19 cellular contexts compared by ENCODE assay signal in the genomic region with DNA sequence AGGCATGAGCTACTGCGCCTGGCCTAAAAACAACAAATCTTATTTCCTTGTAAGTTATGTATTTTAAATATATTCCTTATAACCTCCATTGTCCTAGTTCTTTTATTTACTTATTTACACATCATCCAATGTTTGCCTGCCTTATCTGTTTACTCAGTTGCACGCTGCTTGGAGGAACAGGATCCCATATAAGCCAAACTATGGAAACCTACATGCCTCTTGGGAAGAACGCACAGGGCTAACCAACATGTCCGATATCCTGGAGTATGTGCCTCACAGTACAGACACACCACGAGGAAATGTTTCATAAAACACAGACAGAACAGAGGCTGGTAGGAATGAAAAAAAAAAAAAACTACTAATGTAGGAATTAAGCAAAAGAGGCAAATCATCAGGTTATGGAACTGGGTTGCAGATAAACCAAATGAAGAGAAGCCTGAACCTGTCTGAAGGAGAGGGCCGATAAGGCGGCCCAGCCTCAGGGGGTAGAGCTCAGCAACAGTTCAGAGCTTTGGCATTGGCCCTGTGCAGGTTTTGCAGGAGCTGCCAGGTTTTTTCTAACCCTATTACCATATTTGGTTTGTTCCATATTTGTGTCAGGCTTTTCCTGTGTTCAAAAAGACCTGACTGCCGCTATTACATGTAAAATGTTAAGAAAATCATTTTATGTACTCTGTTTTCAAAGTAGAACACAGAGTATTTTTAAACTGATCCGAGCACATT. TPM values are rescaled to one million over a fixed set of nuclear protein-coding genes. Genes with fewer than 3 reads are reported as not detected.
A peak's percentile ranks its signal among the peaks of the same experiment; 100 is the strongest.
DNase-seq lines count a peak whose midpoint lies in the region; ATAC-seq, FAIRE-seq and TF ChIP-seq lines count a peak whose summit lies in the region.
"Had no signal": no experiment of that assay in that cellular context is flagged by ENCODE, and none has a peak within 500 bp of the region (broad histone marks: within the 10 kb centered on the region; RNA-seq: fewer than 3 reads in every experiment).

No MANE protein-coding gene starts in this region.

- no peaks in the 10 kb centered on the region for H3K27me3 ChIP-seq in CD4-positive, alpha-beta T cell (ENCODE audit: control insufficient read depth, insufficient read depth, low read length)
- H3K27me3 ChIP-seq in keratinocyte (ENCODE audit: control insufficient read depth, extremely low read depth, insufficient read depth, low read length) (no peaks in the 10 kb centered on the region), stomach (no peaks in the 10 kb centered on the region)
- H3K27me3 ChIP-seq: gastrocnemius medialis had no signal

- peak overlapping the region; percentile 90 for H2AFZ ChIP-seq in keratinocyte (ENCODE audit: control insufficient read depth, low read length)

- no peak overlapping the region for H3K9ac ChIP-seq in keratinocyte (ENCODE audit: control insufficient read depth, extremely low read depth, insufficient read depth, low read length)

- peak overlapping the region; percentile 18 for H3K4me2 ChIP-seq in keratinocyte (ENCODE audit: control insufficient read depth, extremely low read depth, insufficient read depth, low read depth, low read length)

- H3K27ac Mint-ChIP-seq in CD4-positive, alpha-beta T cell: no peak overlapping the region
- no peak overlapping the region for H3K27ac Mint-ChIP-seq in activated CD8-positive, alpha-beta memory T cell treated with anti-CD3 and anti-CD28 coated beads, Interleukin-2, amount 10 ng/mL, durations not matched to agents 7 days and 5 days
- H3K27ac Mint-ChIP-seq: activated CD4-positive, alpha-beta T cell treated with anti-CD3 and anti-CD28 coated beads for 36 hours; activated naive CD8-positive, alpha-beta T cell had no signal

- H3K9me1 ChIP-seq in keratinocyte (ENCODE audit: control insufficient read depth, extremely low read depth, insufficient read depth, low read length): peaks cover 3% of the 10 kb centered on the region

- H3K27me3 Mint-ChIP-seq in CD4-positive, alpha-beta T cell: peaks cover 3% of the 10 kb centered on the region
- H3K27me3 Mint-ChIP-seq in activated CD8-positive, alpha-beta memory T cell treated with anti-CD3 and anti-CD28 coated beads, Interleukin-2, amount 10 ng/mL, durations not matched to agents 7 days and 5 days: no peaks in the 10 kb centered on the region
- H3K27me3 Mint-ChIP-seq: activated CD4-positive, alpha-beta T cell treated with anti-CD3 and anti-CD28 coated beads for 36 hours had no signal

- peak; percentile 37 for ATAC-seq in CD4-positive, alpha-beta T cell (ENCODE audit: poor library complexity)
- no peak for ATAC-seq in activated CD8-positive, alpha-beta memory T cell treated with anti-CD3 and anti-CD28 coated beads, Interleukin-2, amount 10 ng/mL, durations not matched to agents 7 days and 5 days
- ATAC-seq in HG02885 (IDR thresholded peaks at IDR 0.05; ENCODE audit: poor library complexity, unreplicated experiment) (no peak), HG02981 (IDR thresholded peaks at IDR 0.05; ENCODE audit: unreplicated experiment) (no peak), GM18502 (IDR thresholded peaks at IDR 0.05; ENCODE audit: poor library complexity, unreplicated experiment) (no peak)
- ATAC-seq: activated CD4-positive, alpha-beta T cell treated with anti-CD3 and anti-CD28 coated beads for 36 hours; stimulated activated naive CD8-positive, alpha-beta T cell treated with anti-CD3 and anti-CD28 coated beads, Interleukin-15, Interleukin-2, amounts not matched to agents 100 U/mL and 50 U/mL, for 24 hours had no signal

- POLR2A ChIA-PET in CD4-positive, alpha-beta T cell (lab: Charles Lee): interaction anchor here (1.4 to 2.3 kb wide), 2 partner anchors 19 to 45 kb away, joined by 3 to 8 read pairs; no protein-coding TSS in a partner anchor

- H3K4me3 ChIP-seq in keratinocyte (ENCODE audit: control insufficient read depth in 2 of 3, extremely low read depth in 1 of 3, insufficient read depth in 2 of 3, low read depth in 1 of 3, low read length in 3 of 3): no peak overlapping the region
- no peak overlapping the region for H3K4me3 ChIP-seq in stomach
- H3K4me3 ChIP-seq: gastrocnemius medialis had no signal

- dilution Hi-C loops in keratinocyte (cut with MboI; ENCODE audit: extremely low pct_ligation_motif_present, low sequenced_read_pairs): no loop called here

- CTCF ChIA-PET in CD4-positive, alpha-beta T cell (lab: Charles Lee): interaction anchor here (0.9 to 1.8 kb wide), 2 partner anchors 12 to 26 kb away, joined by 3 to 4 read pairs; no protein-coding TSS in a partner anchor
- CTCF ChIA-PET in activated CD8-positive, alpha-beta memory T cell treated with anti-CD3 and anti-CD28 coated beads, Interleukin-2, amount 10 ng/mL, durations not matched to agents 7 days and 5 days (lab: Charles Lee): no interaction called here

- H3K36me3 ChIP-seq in keratinocyte (ENCODE audit: control insufficient read depth in 2 of 2, extremely low read depth in 1 of 2, insufficient read depth in 2 of 2, low read length in 2 of 2) (no peaks in the 10 kb centered on the region), stomach (no peaks in the 10 kb centered on the region)
- H3K36me3 ChIP-seq: gastrocnemius medialis had no signal

- H3K79me2 ChIP-seq in keratinocyte (ENCODE audit: control insufficient read depth, insufficient read depth, low read length): no peaks in the 10 kb centered on the region

- no peaks in the 10 kb centered on the region for H3K36me3 Mint-ChIP-seq in CD4-positive, alpha-beta T cell (ENCODE audit: low read depth)
- no peaks in the 10 kb centered on the region for H3K36me3 Mint-ChIP-seq in activated CD8-positive, alpha-beta memory T cell treated with anti-CD3 and anti-CD28 coated beads, Interleukin-2, amount 10 ng/mL, durations not matched to agents 7 days and 5 days
- H3K36me3 Mint-ChIP-seq: activated naive CD8-positive, alpha-beta T cell had no signal

- peak; percentile 55 for FAIRE-seq in keratinocyte (lab: Jason Lieb, UNC)
- FAIRE-seq: D721Med, endometrium had no signal

- no peaks in the 10 kb centered on the region for H3K9me3 Mint-ChIP-seq in CD4-positive, alpha-beta T cell
- H3K9me3 Mint-ChIP-seq in activated CD8-positive, alpha-beta memory T cell treated with anti-CD3 and anti-CD28 coated beads, Interleukin-2, amount 10 ng/mL, durations not matched to agents 7 days and 5 days (ENCODE audit: low read depth): no peaks in the 10 kb centered on the region

- no peak for TF ChIP-seq POLR2A in stomach (IDR thresholded peaks at IDR 0.05)

- no peak overlapping the region for H3K27ac ChIP-seq in CD4-positive, alpha-beta T cell (ENCODE audit: low read depth, low read length)
- H3K27ac ChIP-seq in VCaP: peak overlapping the region; percentile 98
- no peak overlapping the region for H3K27ac ChIP-seq in keratinocyte (ENCODE audit: control insufficient read depth, insufficient read depth, low read length)
- peak overlapping the region; percentile 38 to 83 (median 56) for H3K27ac ChIP-seq in stomach

- TF ChIP-seq EP300 in stomach (IDR thresholded peaks at IDR 0.05): no peak

- no peak for DNase-seq in CD4-positive, alpha-beta T cell
- DNase-seq in keratinocyte (ENCODE audit: low read depth, low spot score): no peak
- peak; percentile 33 for DNase-seq in stomach
- DNase-seq in activated CD8-positive, alpha-beta memory T cell treated with anti-CD3 and anti-CD28 coated beads, Interleukin-2, amount 10 ng/mL, durations not matched to agents 7 days and 5 days: no peak
- DNase-seq: activated CD4-positive, alpha-beta T cell treated with anti-CD3 and anti-CD28 coated beads for 36 hours; central memory CD4-positive, alpha-beta T cell; gastrocnemius medialis; NCI-H2107; nucleus accumbens; Right ventricle myocardium superior; stimulated activated naive CD8-positive, alpha-beta T cell treated with anti-CD3 and anti-CD28 coated beads, Interleukin-15, Interleukin-2, amounts not matched to agents 100 U/mL and 50 U/mL, for 24 hours; T-helper 2 cell had no signal

- intact Hi-C loops in CD4-positive, alpha-beta T cell (cut with DNase I, micrococcal nuclease): no loop called here
- intact Hi-C loops in stomach (cut with DNase I; ENCODE audit: low total_unique reads): no loop called here

- 26 to 40% (median 30%) methylated on average over 9 of the region's 9 CpGs for WGBS in stomach, 5 donors

- H3K4me1 Mint-ChIP-seq in CD4-positive, alpha-beta T cell (ENCODE audit: low read depth): peaks cover 10% of the 10 kb centered on the region
- H3K4me1 Mint-ChIP-seq in activated CD8-positive, alpha-beta memory T cell treated with anti-CD3 and anti-CD28 coated beads, Interleukin-2, amount 10 ng/mL, durations not matched to agents 7 days and 5 days: no peaks in the 10 kb centered on the region

- H3K4me1 ChIP-seq in keratinocyte (ENCODE audit: control insufficient read depth, extremely low read depth, insufficient read depth, low read length): peaks cover 33% of the 10 kb centered on the region
- H3K4me1 ChIP-seq in stomach: peaks cover 33 to 62% (median 57%) of the 10 kb centered on the region in 4 donors

- TF ChIP-seq CTCF in CD4-positive, alpha-beta T cell (IDR thresholded peaks at IDR 0.05): no peak
- TF ChIP-seq CTCF in VCaP (conservative IDR thresholded peaks at IDR 0.05) (no peak), keratinocyte (optimal IDR thresholded peaks at IDR 0.05 in 1 of 3, IDR thresholded peaks at IDR 0.05 in 1 of 3, conservative IDR thresholded peaks at IDR 0.05 in 1 of 3; ENCODE audit: extremely low read depth in 1 of 3, insufficient read depth in 2 of 3, low read length in 3 of 3) (no peak), stomach (IDR thresholded peaks at IDR 0.05) (no peak)

- H4K20me1 ChIP-seq in keratinocyte (ENCODE audit: control insufficient read depth, extremely low read depth, insufficient read depth, low read length): no peaks in the 10 kb centered on the region

- no peaks in the 10 kb centered on the region for H3K9me3 ChIP-seq in CD4-positive, alpha-beta T cell (ENCODE audit: control insufficient read depth, low read length)
- no peaks in the 10 kb centered on the region for H3K9me3 ChIP-seq in keratinocyte (ENCODE audit: control insufficient read depth, low read depth, low read length)
- H3K9me3 ChIP-seq in stomach: no peaks in the 10 kb centered on the region
- H3K9me3 ChIP-seq: gastrocnemius medialis had no signal

- H3K4me3 Mint-ChIP-seq in CD4-positive, alpha-beta T cell: no peak overlapping the region
- H3K4me3 Mint-ChIP-seq in activated CD8-positive, alpha-beta memory T cell treated with anti-CD3 and anti-CD28 coated beads, Interleukin-2, amount 10 ng/mL, durations not matched to agents 7 days and 5 days: no peak overlapping the region
- H3K4me3 Mint-ChIP-seq: activated CD4-positive, alpha-beta T cell treated with anti-CD3 and anti-CD28 coated beads for 36 hours; activated naive CD8-positive, alpha-beta T cell had no signal

RNA-seq across cellular contexts. Expression of a gene that starts 19.9 kb away (rescaled TPM):
- total RNA-seq in CD4-positive, alpha-beta T cell: 100 to 1,000 TPM; 159 to 166 TPM
- 31.9 to 46.7 TPM (median 39.3 TPM) in 3 replicates for polyA plus RNA-seq in keratinocyte
- 14.9 TPM for polyA plus RNA-seq in keratinocyte (2011; ENCODE audit: low read depth)
- 13.6 and 34.9 TPM in 2 replicates for polyA plus RNA-seq in keratinocyte (2011; cell fraction: cytosol; rRNA removed)
- polyA plus RNA-seq in keratinocyte (2011; cell fraction: nucleus; rRNA removed): 27.6 and 29.2 TPM in 2 replicates
- 24.9 and 25.4 TPM in 2 replicates for polyA plus RNA-seq in keratinocyte (2012; ENCODE audit: low replicate concordance)
- polyA minus RNA-seq in keratinocyte: 25.9 to 93.0 TPM (median 54.3 TPM) in 3 replicates
- 17.8 TPM for polyA minus RNA-seq in keratinocyte (2011; cell fraction: cytosol; rRNA and poly(A)+ RNA removed)
- 35.9 and 68.2 TPM in 2 replicates for polyA minus RNA-seq in keratinocyte (2011; cell fraction: nucleus; rRNA and poly(A)+ RNA removed)
- total RNA-seq in stomach: 100 to 1,000 TPM in 1 of 5 donors, 10 to 100 TPM in 4; 32.4 to 147 (median 80.4) TPM
- polyA plus RNA-seq in stomach: 10 to 100 TPM; 15.0 to 21.1 (median 17.8) TPM
- 100 to 1,000 TPM in 1 of 2 experiments, 10 to 100 TPM in 1; 95.7 to 105 TPM for total RNA-seq in activated CD8-positive, alpha-beta memory T cell treated with anti-CD3 and anti-CD28 coated beads, Interleukin-2, amount 10 ng/mL, durations not matched to agents 7 days and 5 days

Comparison
In these comparisons a context has a peak if more than half of its experiments do, and no peak if none do; other contexts are left out.
1. H3K27ac ChIP-seq: peak in VCaP (single experiment) and stomach (5 of 5); none in CD4-positive, alpha-beta T cell (single experiment) and keratinocyte (single experiment).